ENCODE assay signal across 2 cellular contexts in genomic region chr13:24683370-24683769, GRCh38.
TF ChIP-seq lines count a peak whose summit lies in the region.

No MANE protein-coding gene starts in this region.

TF ChIP-seq in HCT116, 20 proteins besides CTCF, POLR2A, EP300 and RAD21:
- TF ChIP-seq SP1 (IDR thresholded peaks at IDR 0.05; ENCODE audit: low read depth) = no peak
- no peak for TF ChIP-seq FOSL1 (IDR thresholded peaks at IDR 0.05; ENCODE audit: low read depth)

TF ChIP-seq in GM12878, 131 proteins besides CTCF, POLR2A, EP300 and RAD21:
- no peak for TF ChIP-seq IKZF2 (IDR thresholded peaks at IDR 0.05)
- no peak for TF ChIP-seq JUND (IDR thresholded peaks at IDR 0.05; ENCODE audit: low read depth, low read length)
- TF ChIP-seq SRF (IDR thresholded peaks at IDR 0.05; ENCODE audit: low read depth in 2 of 2, low read length in 2 of 2) = no peak
- TF ChIP-seq POLR2AphosphoS2 (IDR thresholded peaks at IDR 0.05; ENCODE audit: low read depth, low read length) = no peak
- no peak for TF ChIP-seq IRF3 (IDR thresholded peaks at IDR 0.05)
- TF ChIP-seq RELA (IDR thresholded peaks at IDR 0.05; ENCODE audit: borderline replicate concordance, partially characterized antibody) = no peak
- TF ChIP-seq RELB (IDR thresholded peaks at IDR 0.05; ENCODE audit: low read depth) = no peak
- TF ChIP-seq IRF4 (IDR thresholded peaks at IDR 0.05; ENCODE audit: low read depth, low read length) = no peak
- TF ChIP-seq BCL11A (IDR thresholded peaks at IDR 0.05; ENCODE audit: low read depth, low read length) = no peak
- TF ChIP-seq IKZF1 (conservative IDR thresholded peaks at IDR 0.05) = no peak
- TF ChIP-seq NFIC (IDR thresholded peaks at IDR 0.05; ENCODE audit: low read depth, low read length) = no peak
- no peak for TF ChIP-seq PAX8 (IDR thresholded peaks at IDR 0.05)
- no peak for TF ChIP-seq SMC3 (IDR thresholded peaks at IDR 0.05; ENCODE audit: borderline replicate concordance, low read length)
